In genomic region chr12:51828951-51829581, GRCh38 we compare ENCODE assay signal across 38 cellular contexts. TPM values are rescaled to one million over a fixed set of nuclear protein-coding genes. Genes with fewer than 3 reads are reported as not detected.
DNase-seq lines count a peak whose midpoint lies in the region; ATAC-seq and TF ChIP-seq lines count a peak whose summit lies in the region.
"Had no signal": no experiment of that assay in that cellular context is flagged by ENCODE, and none has a peak within 500 bp of the region (broad histone marks: within the 10 kb centered on the region; RNA-seq: fewer than 3 reads in every experiment).

No MANE protein-coding gene starts in this region.

- no peak overlapping the region for H2BK12ac ChIP-seq in H9 (ENCODE audit: insufficient read length, low read depth, low read length)

- H3T11ph ChIP-seq in H9 (ENCODE audit: low read length): no peak overlapping the region

- WGBS in H9 (ENCODE audit: extremely low coverage, insufficient read length, low lambda C conversion rate): no CpG with 5 or more reads among the region's 7 CpGs

- no peaks in the 10 kb centered on the region for H3K79me1 ChIP-seq in H9 (ENCODE audit: insufficient read depth, low read depth, low read length, poor library complexity, severe bottlenecking)

- H3K23me2 ChIP-seq in H9 (ENCODE audit: insufficient read length, low read depth, low read length, poor library complexity, severe bottlenecking): no peaks in the 10 kb centered on the region

- no peak overlapping the region for H3K23ac ChIP-seq in H9 (ENCODE audit: insufficient read length, low read depth, low read length)

- H4K20me1 ChIP-seq in BLaER1: 0 out of 2 replicates have a peak, but pooled peaks cover 5% of the 10 kb centered on the region
- no peaks in the 10 kb centered on the region for H4K20me1 ChIP-seq in H9 (ENCODE audit: control insufficient read depth, insufficient read depth, insufficient read length)

- H3K9me3 Mint-ChIP-seq in H9: no peaks in the 10 kb centered on the region; a peak in 1 of 5 replicates
- H3K9me3 Mint-ChIP-seq in activated T-helper 1 cell treated with anti-CD3 and anti-CD28 coated beads, Interleukin-12 subunit alpha, Interleukin-12 subunit beta, Interleukin-2, Interleukin-4 antibody, amounts not matched to agents 30 ng/mL and 10 ng/mL and 1 ng/mL, durations not matched to agents 14 hours and 24 hours and 36 hours: no peaks in the 10 kb centered on the region
- H3K9me3 Mint-ChIP-seq: HFFc6, nephron progenitor cell had no signal

- H2AFZ ChIP-seq in H9 (ENCODE audit: low read length): no peak overlapping the region

- H2BK20ac ChIP-seq in H9 (ENCODE audit: low read depth, low read length, poor library complexity, severe bottlenecking): no peak overlapping the region

- peak overlapping the region; percentile 70 for H2BK120ac ChIP-seq in H9 (ENCODE audit: low read depth, low read length, poor library complexity, severe bottlenecking)

- no peak overlapping the region for H4K8ac ChIP-seq in H9 (replicated peaks; ENCODE audit: insufficient read length, low read depth, low read length)

- no peak overlapping the region for H2BK5ac ChIP-seq in H9 (ENCODE audit: insufficient read length, low read length)

- no peak for TF ChIP-seq CTCF in H9 (conservative IDR thresholded peaks at IDR 0.05)

- intact Hi-C loops in activated T-helper 1 cell treated with anti-CD3 and anti-CD28 coated beads, Interleukin-12 subunit alpha, Interleukin-12 subunit beta, Interleukin-2, Interleukin-4 antibody, amounts not matched to agents 30 ng/mL and 10 ng/mL and 1 ng/mL, durations not matched to agents 14 hours and 24 hours and 36 hours (cut with micrococcal nuclease): loop anchor here (1.0 to 10.0 kb wide), 4 partner anchors 9 to 1176 kb away; partner anchors contain the start of gene EIF4B

- no peak overlapping the region for H3K4ac ChIP-seq in H9 (ENCODE audit: low read depth, low read length)

- H3K27ac ChIP-seq in BLaER1: no peak overlapping the region
- no peak overlapping the region for H3K27ac ChIP-seq in H9 (ENCODE audit: insufficient read length, low read depth, low read length)
- H3K27ac ChIP-seq: adrenal gland, brain microvascular endothelial cell, HL-60, RWPE1 had no signal

- H3K4me1 ChIP-seq in BLaER1: peaks cover 80% of the 10 kb centered on the region
- peaks cover 19% of the 10 kb centered on the region for H3K4me1 ChIP-seq in H9 (ENCODE audit: insufficient read depth, low read length)
- H3K4me1 ChIP-seq: adrenal gland, BE2C had no signal

- no peak overlapping the region for H3K56ac ChIP-seq in H9 (ENCODE audit: insufficient read length, low read depth, low read length)

- no peak overlapping the region for H2AK5ac ChIP-seq in H9 (ENCODE audit: insufficient read length, low read length)

- H3K9me3 ChIP-seq in BLaER1 (no peaks in the 10 kb centered on the region), H9 (ENCODE audit: control insufficient read depth, low read depth, low read length) (no peaks in the 10 kb centered on the region)
- H3K9me3 ChIP-seq: adrenal gland, BE2C had no signal

- peaks cover 0 to 10% (median 3%) of the 10 kb centered on the region in 3 experiments; a peak in 5 of 7 replicates for H3K36me3 Mint-ChIP-seq in H9 (ENCODE audit: insufficient read depth in 1 of 3, low read depth in 3 of 3)
- H3K36me3 Mint-ChIP-seq in activated T-helper 1 cell treated with anti-CD3 and anti-CD28 coated beads, Interleukin-12 subunit alpha, Interleukin-12 subunit beta, Interleukin-2, Interleukin-4 antibody, amounts not matched to agents 30 ng/mL and 10 ng/mL and 1 ng/mL, durations not matched to agents 14 hours and 24 hours and 36 hours (ENCODE audit: low read depth): no peaks in the 10 kb centered on the region

- peaks cover 66 to 83% of the 10 kb centered on the region in 2 experiments for H3K4me1 Mint-ChIP-seq in H9
- H3K4me1 Mint-ChIP-seq in activated T-helper 1 cell treated with anti-CD3 and anti-CD28 coated beads, Interleukin-12 subunit alpha, Interleukin-12 subunit beta, Interleukin-2, Interleukin-4 antibody, amounts not matched to agents 30 ng/mL and 10 ng/mL and 1 ng/mL, durations not matched to agents 14 hours and 24 hours and 36 hours (ENCODE audit: low read depth): peaks cover 37% of the 10 kb centered on the region

- peak overlapping the region; percentile 78 for H3K14ac ChIP-seq in H9 (ENCODE audit: insufficient read depth, low read length)

- H4K91ac ChIP-seq in H9 (ENCODE audit: insufficient read length, low read depth, low read length): no peak overlapping the region

- H2BK15ac ChIP-seq in H9 (ENCODE audit: low read depth, low read length): 0 out of 2 replicates have a peak overlapping the region, but pooled peaks have one; percentile 19

- H3K79me2 ChIP-seq in H9 (ENCODE audit: insufficient read depth, low read length): no peaks in the 10 kb centered on the region

- H3K27ac Mint-ChIP-seq in H9: peak overlapping the region; percentile 82 to 98 (median 94); a peak in 5 of 7 replicates
- H3K27ac Mint-ChIP-seq in activated T-helper 1 cell treated with anti-CD3 and anti-CD28 coated beads, Interleukin-12 subunit alpha, Interleukin-12 subunit beta, Interleukin-2, Interleukin-4 antibody, amounts not matched to agents 30 ng/mL and 10 ng/mL and 1 ng/mL, durations not matched to agents 14 hours and 24 hours and 36 hours: peak overlapping the region; percentile 83
- H3K27ac Mint-ChIP-seq: HFFc6 had no signal

- peaks cover 13% of the 10 kb centered on the region for H3K27me3 Mint-ChIP-seq in H9 (ENCODE audit: low read depth)
- peaks cover 45% of the 10 kb centered on the region for H3K27me3 Mint-ChIP-seq in activated T-helper 1 cell treated with anti-CD3 and anti-CD28 coated beads, Interleukin-12 subunit alpha, Interleukin-12 subunit beta, Interleukin-2, Interleukin-4 antibody, amounts not matched to agents 30 ng/mL and 10 ng/mL and 1 ng/mL, durations not matched to agents 14 hours and 24 hours and 36 hours (ENCODE audit: insufficient read depth)

- H3K27me3 ChIP-seq in BLaER1 (no peaks in the 10 kb centered on the region), H9 (ENCODE audit: insufficient read depth, low read length) (no peaks in the 10 kb centered on the region)
- H3K27me3 ChIP-seq: adrenal gland, BE2C had no signal

- H4K5ac ChIP-seq in H9 (ENCODE audit: insufficient read length, low read depth, low read length): no peak overlapping the region

- DNase-seq in H9: peak; percentile 64
- DNase-seq in activated T-helper 1 cell treated with anti-CD3 and anti-CD28 coated beads, Interleukin-12 subunit alpha, Interleukin-12 subunit beta, Interleukin-2, Interleukin-4 antibody, amounts not matched to agents 30 ng/mL and 10 ng/mL and 1 ng/mL, durations not matched to agents 14 hours and 24 hours and 36 hours (ENCODE audit: low spot score): no peak
- peak; percentile 68 for DNase-seq in iPS-NIHi11 (ENCODE audit: low spot score)
- no peak for DNase-seq in NCI-H748 (lab: John Stamatoyannopoulos, UW; ENCODE audit: unreplicated experiment)
- DNase-seq in NK-92 (lab: John Stamatoyannopoulos, UW; ENCODE audit: unreplicated experiment): no peak
- DNase-seq in NCI-H1105 treated with DMSO at 0.1 percent for 48 hours (lab: John Stamatoyannopoulos, UW): no peak
- DNase-seq: ACHN; activated CD8-positive, alpha-beta T cell treated with anti-CD3 and anti-CD28 coated beads, Interleukin-2, amount 10 ng/mL, durations not matched to agents 7 days and 5 days; activated gamma-delta T cell treated with Interleukin-2 at 50 U/mL for 16 hours; adrenal gland; BE2C; brain microvascular endothelial cell; DMS53; effector CD8-positive, alpha-beta T cell; GDM1; glutamatergic neuron; HFFc6; NCI-H1694 treated with DMSO at 0.1 percent for 48 hours; NCI-H2171 treated with DMSO at 0.1 percent for 48 hours; NCI-H748 treated with DMSO at 0.1 percent for 48 hours; nephron progenitor cell; posterior cingulate gyrus; stimulated activated CD4-positive, alpha-beta T cell treated with anti-CD3 and anti-CD28 coated beads, Interleukin-12 subunit alpha, Interleukin-12 subunit beta, amount 100 ng/mL, for 4 hours; stimulated activated CD4-positive, alpha-beta T cell treated with anti-CD3 and anti-CD28 coated beads, Interleukin-4, amount 100 ng/mL, for 1 hour had no signal

- H3K36me3 ChIP-seq in BLaER1: no peaks in the 10 kb centered on the region
- H3K36me3 ChIP-seq: adrenal gland, BE2C, brain microvascular endothelial cell had no signal

- H3K18ac ChIP-seq in H9 (ENCODE audit: insufficient read length, low read depth, low read length): peak overlapping the region; percentile 21

- peak overlapping the region; percentile 77; the same call in 1 of the 2 replicates for H3K4me2 ChIP-seq in BLaER1
- no peak overlapping the region for H3K4me2 ChIP-seq in H9 (ENCODE audit: insufficient read depth, insufficient read length, low read length)

- no peak overlapping the region for H3K4me3 ChIP-seq in BLaER1
- H3K4me3 ChIP-seq: adrenal gland had no signal

- H3K9ac ChIP-seq in BLaER1 (no peak overlapping the region), H9 (ENCODE audit: extremely low read depth, insufficient read length, low read length) (no peak overlapping the region)

- peak overlapping the region; percentile 31 to 43; a peak in 3 of 5 replicates for H3K4me3 Mint-ChIP-seq in H9
- H3K4me3 Mint-ChIP-seq in activated T-helper 1 cell treated with anti-CD3 and anti-CD28 coated beads, Interleukin-12 subunit alpha, Interleukin-12 subunit beta, Interleukin-2, Interleukin-4 antibody, amounts not matched to agents 30 ng/mL and 10 ng/mL and 1 ng/mL, durations not matched to agents 14 hours and 24 hours and 36 hours: no peak overlapping the region
- H3K4me3 Mint-ChIP-seq: activated CD8-positive, alpha-beta T cell treated with anti-CD3 and anti-CD28 coated beads, Interleukin-2, amount 10 ng/mL, durations not matched to agents 7 days and 5 days; HFFc6; nephron progenitor cell had no signal

- no peak for ATAC-seq in HG02759 (IDR thresholded peaks at IDR 0.05; ENCODE audit: unreplicated experiment)
- ATAC-seq: activated CD4-positive, CD25-positive, alpha-beta regulatory T cell treated with anti-CD3 and anti-CD28 coated beads, Interleukin-2, amount 50 U/mL, for 24 hours; activated CD8-positive, alpha-beta T cell treated with anti-CD3 and anti-CD28 coated beads, Interleukin-2, amount 10 ng/mL, durations not matched to agents 7 days and 5 days; sciatic nerve had no signal

RNA-seq across cellular contexts. Expression of gene FIGNL2, which starts 19.5 kb away (rescaled TPM):
- total RNA-seq in H9 (2021): 19.5 and 19.7 TPM in 2 replicates
- 0.15 and 0.18 TPM in 2 replicates for total RNA-seq in activated T-helper 1 cell treated with anti-CD3 and anti-CD28 coated beads, Interleukin-12 subunit alpha, Interleukin-12 subunit beta, Interleukin-2, Interleukin-4 antibody, amounts not matched to agents 30 ng/mL and 10 ng/mL and 1 ng/mL, durations not matched to agents 14 hours and 24 hours and 36 hours
- total RNA-seq: HFFc6 had no signal

RNA-seq across cellular contexts. Expression of gene ANKRD33, which starts 58.8 kb away (rescaled TPM):
- total RNA-seq in H9 (2021): 0.61 and 0.81 TPM in 2 replicates
- total RNA-seq in activated T-helper 1 cell treated with anti-CD3 and anti-CD28 coated beads, Interleukin-12 subunit alpha, Interleukin-12 subunit beta, Interleukin-2, Interleukin-4 antibody, amounts not matched to agents 30 ng/mL and 10 ng/mL and 1 ng/mL, durations not matched to agents 14 hours and 24 hours and 36 hours: not detected in 2 replicates
- total RNA-seq: activated CD8-positive, alpha-beta T cell treated with anti-CD3 and anti-CD28 coated beads, Interleukin-2, amount 10 ng/mL, durations not matched to agents 7 days and 5 days; chondrocyte; epithelial cell of proximal tubule; HFFc6; LHCN-M2; lung microvascular endothelial cell; SK-MEL-5; T-helper 1 cell treated with Interleukin-12 subunit alpha and Interleukin-12 subunit beta and Interleukin-4 antibody, amounts not matched to agents 30 ng/mL and 1 ng/mL, for 36 hours; temporal lobe; urinary bladder had no signal

Comparison
In these comparisons a context has a peak if more than half of its experiments do, and no peak if none do; other contexts are left out.
1. DNase-seq: peak in H9 (single experiment) and iPS-NIHi11 (single experiment); none in activated T-helper 1 cell treated with anti-CD3 and anti-CD28 coated beads, Interleukin-12 subunit alpha, Interleukin-12 subunit beta, Interleukin-2, Interleukin-4 antibody, amounts not matched to agents 30 ng/mL and 10 ng/mL and 1 ng/mL, durations not matched to agents 14 hours and 24 hours and 36 hours (single experiment), NCI-H748 (single experiment), NK-92 (single experiment) and NCI-H1105 treated with DMSO at 0.1 percent for 48 hours (single experiment).
2. RNA of gene FIGNL2, which starts 19.5 kb away (total RNA-seq): 19.5 to 19.7 TPM in H9; 0.15 to 0.18 TPM in activated T-helper 1 cell treated with anti-CD3 and anti-CD28 coated beads, Interleukin-12 subunit alpha, Interleukin-12 subunit beta, Interleukin-2, Interleukin-4 antibody, amounts not matched to agents 30 ng/mL and 10 ng/mL and 1 ng/mL, durations not matched to agents 14 hours and 24 hours and 36 hours; every median in the first group is over 10 times any median in the second.